ENCODE assay signal across 24 cellular contexts in the genomic region with DNA sequence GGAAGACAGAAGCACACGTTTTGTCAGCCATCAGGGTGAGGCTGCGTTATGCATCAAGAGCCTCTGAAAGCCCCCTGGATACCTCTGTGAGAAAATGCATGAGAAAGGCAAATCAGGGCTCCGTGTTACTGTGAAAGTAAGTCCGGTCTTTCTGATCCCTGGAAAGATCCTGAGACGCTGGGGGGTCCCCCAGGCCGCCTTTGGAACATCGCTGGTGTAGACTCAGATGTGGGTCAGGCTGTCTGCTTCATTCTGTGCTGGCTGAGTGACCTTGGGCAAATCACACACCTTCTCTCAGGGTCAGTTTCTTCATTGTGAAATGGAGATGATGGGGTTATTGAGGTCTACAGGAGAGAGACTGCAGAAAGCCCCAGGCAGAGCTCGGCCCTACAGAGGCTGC.
"Had no signal": no experiment of that assay in that cellular context is flagged by ENCODE, and none has a peak within 500 bp of the region (broad histone marks: within the 10 kb centered on the region; RNA-seq: fewer than 3 reads in every experiment).

No MANE protein-coding gene starts in this region.

- H3K36me3 Mint-ChIP-seq: activated naive CD4-positive, alpha-beta T cell treated with anti-CD3 and anti-CD28 coated beads, Interleukin-2, amount 50 U/mL, for 72 hours; stimulated activated memory B cell treated with anti-CD40 and anti-IgM and Interleukin-4, amounts not matched to agents 10 μg/mL and 1 μg/mL and 100 μg/mL, for 72 hours had no signal

- H2AFZ ChIP-seq: parathyroid adenoma had no signal

- H3K36me3 ChIP-seq: breast epithelium, gastrocnemius medialis, lower lobe of right lung had no signal

- FAIRE-seq: colon, islet of Langerhans had no signal

- H3K9ac ChIP-seq: parathyroid adenoma had no signal

- H3K27me3 ChIP-seq: breast epithelium, gastrocnemius medialis had no signal

- H3K4me3 Mint-ChIP-seq: activated CD4-positive, alpha-beta T cell treated with anti-CD3 and anti-CD28 coated beads for 36 hours; activated T-helper 1 cell treated with anti-CD3 and anti-CD28 coated beads, Interleukin-12 subunit alpha, Interleukin-12 subunit beta, Interleukin-2, Interleukin-4 antibody, amounts not matched to agents 30 ng/mL and 10 ng/mL and 1 ng/mL, durations not matched to agents 14 hours and 24 hours and 36 hours; central memory CD8-positive, alpha-beta T cell; stimulated activated memory B cell treated with anti-CD40 and anti-IgM and Interleukin-4, amounts not matched to agents 10 μg/mL and 1 μg/mL and 100 μg/mL, for 72 hours; stimulated activated naive CD8-positive, alpha-beta T cell treated with anti-CD3 and anti-CD28 coated beads, Interleukin-15, amount 100 ng/mL, for 72 hours had no signal

- H3K9me3 ChIP-seq: breast epithelium, gastrocnemius medialis, lower lobe of right lung, psoas muscle had no signal

- H3K4me1 ChIP-seq: gastrocnemius medialis, parathyroid adenoma, psoas muscle had no signal

- H3K4me3 ChIP-seq: breast epithelium, gastrocnemius medialis, lower lobe of right lung, psoas muscle, smooth muscle cell had no signal

- ATAC-seq: activated CD4-positive, alpha-beta T cell treated with anti-CD3 and anti-CD28 coated beads for 36 hours; activated naive CD4-positive, alpha-beta T cell treated with anti-CD3 and anti-CD28 coated beads, Interleukin-2, amount 50 U/mL, for 72 hours; gastrocnemius medialis; left colon; lower lobe of right lung; psoas muscle; stimulated activated memory B cell treated with anti-CD40 and anti-IgM and Interleukin-4, amounts not matched to agents 10 μg/mL and 1 μg/mL and 100 μg/mL, for 72 hours; stimulated activated naive CD8-positive, alpha-beta T cell treated with anti-CD3 and anti-CD28 coated beads, Interleukin-15, amount 100 ng/mL, for 72 hours had no signal

- H3K9me3 Mint-ChIP-seq: activated naive CD4-positive, alpha-beta T cell treated with anti-CD3 and anti-CD28 coated beads, Interleukin-2, amount 50 U/mL, for 72 hours; activated T-helper 1 cell treated with anti-CD3 and anti-CD28 coated beads, Interleukin-12 subunit alpha, Interleukin-12 subunit beta, Interleukin-2, Interleukin-4 antibody, amounts not matched to agents 30 ng/mL and 10 ng/mL and 1 ng/mL, durations not matched to agents 14 hours and 24 hours and 36 hours; central memory CD8-positive, alpha-beta T cell; stimulated activated memory B cell treated with anti-CD40 and anti-IgM and Interleukin-4, amounts not matched to agents 10 μg/mL and 1 μg/mL and 100 μg/mL, for 72 hours; stimulated activated naive CD8-positive, alpha-beta T cell treated with anti-CD3 and anti-CD28 coated beads, Interleukin-15, amount 100 ng/mL, for 72 hours had no signal

- H3K79me2 ChIP-seq: parathyroid adenoma had no signal

- DNase-seq: activated CD4-positive, alpha-beta T cell treated with anti-CD3 and anti-CD28 coated beads, Interleukin-2, amount 50 U/mL, for 4 hours; activated T-cell treated with anti-CD3 and anti-CD28 coated beads, Interleukin-2, amount 50 U/mL, for 1 hour; effector CD8-positive, alpha-beta T cell; gastrocnemius medialis; glutamatergic neuron; left colon; lower lobe of right lung; occipital lobe; stimulated activated CD4-positive, alpha-beta T cell treated with anti-CD3 and anti-CD28 coated beads, Interleukin-1b, Interleukin-23, amount 100 ng/mL, for 48 hours; stimulated activated CD4-positive, alpha-beta T cell treated with anti-CD3 and anti-CD28 coated beads, Interleukin-4, amount 100 ng/mL, for 4 hours; stimulated activated CD8-positive, alpha-beta memory T cell treated with anti-CD3 and anti-CD28 coated beads, Interleukin-4, amount 100 ng/mL, for 48 hours; stimulated activated naive CD8-positive, alpha-beta T cell treated with anti-CD3 and anti-CD28 coated beads, Interleukin-15, amount 100 ng/mL, for 72 hours; substantia nigra had no signal

- H3K27ac Mint-ChIP-seq: activated CD4-positive, alpha-beta T cell treated with anti-CD3 and anti-CD28 coated beads for 36 hours; activated T-helper 1 cell treated with anti-CD3 and anti-CD28 coated beads, Interleukin-12 subunit alpha, Interleukin-12 subunit beta, Interleukin-2, Interleukin-4 antibody, amounts not matched to agents 30 ng/mL and 10 ng/mL and 1 ng/mL, durations not matched to agents 14 hours and 24 hours and 36 hours; stimulated activated memory B cell treated with anti-CD40 and anti-IgM and Interleukin-4, amounts not matched to agents 10 μg/mL and 1 μg/mL and 100 μg/mL, for 72 hours had no signal

- H3K27ac ChIP-seq: breast epithelium, gastrocnemius medialis, lower lobe of right lung, parathyroid adenoma, psoas muscle had no signal

- H3K27me3 Mint-ChIP-seq: activated CD4-positive, alpha-beta T cell treated with anti-CD3 and anti-CD28 coated beads for 36 hours had no signal

- H3K4me1 Mint-ChIP-seq: activated CD4-positive, alpha-beta T cell treated with anti-CD3 and anti-CD28 coated beads for 36 hours; stimulated activated naive CD8-positive, alpha-beta T cell treated with anti-CD3 and anti-CD28 coated beads, Interleukin-15, amount 100 ng/mL, for 72 hours had no signal

- H3K4me2 ChIP-seq: smooth muscle cell had no signal
